9 cellular contexts compared by ENCODE assay signal in the genomic region with DNA sequence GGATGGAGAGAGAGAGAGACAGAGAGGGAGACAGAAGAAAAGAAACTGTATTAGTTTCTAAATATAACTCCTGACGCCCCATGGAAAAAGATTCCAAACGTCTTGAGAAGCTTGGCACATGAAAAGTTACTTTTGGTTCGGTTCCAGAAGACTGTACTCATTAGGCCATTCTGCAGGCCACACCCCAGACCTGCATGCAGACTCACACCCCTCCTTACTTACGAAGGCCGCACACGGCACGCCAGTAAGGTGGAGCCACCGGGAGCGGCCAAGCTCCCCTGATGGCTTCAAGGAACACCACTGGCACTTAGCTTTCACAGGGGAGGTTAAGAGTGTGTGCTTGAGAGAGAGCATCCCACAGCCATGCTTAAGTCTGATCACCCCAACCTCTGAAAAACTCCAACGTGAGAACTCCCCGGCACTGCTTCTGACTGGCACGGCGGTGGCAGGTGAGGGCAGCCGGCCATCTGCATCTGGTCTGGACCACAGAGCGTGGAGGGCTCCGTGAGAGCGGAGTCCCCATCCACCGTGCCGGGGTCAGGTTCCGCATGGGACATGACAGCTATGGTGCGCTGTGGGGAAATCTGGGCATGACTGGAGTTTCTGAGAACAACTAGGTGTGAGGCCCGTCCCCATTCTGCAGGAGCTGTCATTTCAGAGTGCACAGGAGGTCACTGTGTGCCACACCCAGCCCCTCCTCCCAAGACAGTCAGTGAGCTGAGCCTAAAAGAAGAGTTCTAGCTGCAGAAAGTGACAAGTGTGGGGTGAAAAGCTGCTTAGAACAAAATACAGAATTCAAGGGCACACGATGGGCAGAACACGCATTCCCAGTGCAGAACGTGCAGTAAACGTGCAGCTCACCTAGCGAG.
DNase-seq lines count a peak whose midpoint lies in the region; ATAC-seq and TF ChIP-seq lines count a peak whose summit lies in the region.
"Had no signal": no experiment of that assay in that cellular context is flagged by ENCODE, and none has a peak within 500 bp of the region (broad histone marks: within the 10 kb centered on the region; RNA-seq: fewer than 3 reads in every experiment).

No MANE protein-coding gene starts in this region.

- TF ChIP-seq CTCF in right atrium auricular region (IDR thresholded peaks at IDR 0.05) (no peak), GM10248 (IDR thresholded peaks at IDR 0.05; ENCODE audit: control extremely low read depth, extremely low read depth, low read depth, missing control alignments) (no peak)

- POLR2A ChIA-PET in activated naive CD8-positive, alpha-beta T cell treated with anti-CD3 and anti-CD28 coated beads, Interleukin-2, amount 10 ng/mL, durations not matched to agents 7 days and 5 days (lab: Charles Lee): interaction anchor here (0.9 kb wide), 1 partner anchor 10 kb away, joined by 3 read pairs; no protein-coding TSS in a partner anchor
- POLR2A ChIA-PET in GM10248 (lab: Yijun Ruan, JAX): no interaction called here

- peak overlapping the region; percentile 98 to 99 for H3K27ac ChIP-seq in right atrium auricular region
- H3K27ac ChIP-seq in skin epidermis: peak overlapping the region in 20 of 21 experiments; percentile 49 to 95 (median 84)

- H3K4me3 ChIP-seq in right atrium auricular region (no peak overlapping the region), skin epidermis (no peak overlapping the region)

- no peak overlapping the region for H3K4me3 Mint-ChIP-seq in activated naive CD8-positive, alpha-beta T cell treated with anti-CD3 and anti-CD28 coated beads, Interleukin-2, amount 10 ng/mL, durations not matched to agents 7 days and 5 days

- DNase-seq in GM04503 (ENCODE audit: low read depth): peak; percentile 82
- no peak for DNase-seq in activated naive CD8-positive, alpha-beta T cell treated with anti-CD3 and anti-CD28 coated beads, Interleukin-2, amount 10 ng/mL, durations not matched to agents 7 days and 5 days
- peak; percentile 84 for DNase-seq in right atrium auricular region (ENCODE audit: low spot score)
- DNase-seq in GM10248 (ENCODE audit: extremely low spot score): no peak
- DNase-seq in NCI-H510A treated with DMSO at 0.1 percent for 48 hours (lab: John Stamatoyannopoulos, UW): no peak
- DNase-seq: NCI-H1694 treated with DMSO at 0.1 percent for 48 hours had no signal

- H3K27ac Mint-ChIP-seq in activated naive CD8-positive, alpha-beta T cell treated with anti-CD3 and anti-CD28 coated beads, Interleukin-2, amount 10 ng/mL, durations not matched to agents 7 days and 5 days: peak overlapping the region; percentile 34

- H3K9me3 ChIP-seq in right atrium auricular region: no peaks in the 10 kb centered on the region

- CTCF ChIA-PET in GM10248 (lab: Yijun Ruan, JAX): interaction anchor here (0.9 to 2.9 kb wide), 7 partner anchors 9 to 145 kb away, joined by 3 to 14 read pairs (median 4); a partner anchor contains a TSS

- H3K4me1 ChIP-seq in right atrium auricular region: peaks cover 0 to 92% of the 10 kb centered on the region in 2 donors

- H3K27me3 ChIP-seq in right atrium auricular region: no peaks in the 10 kb centered on the region

- H3K4me1 Mint-ChIP-seq in activated naive CD8-positive, alpha-beta T cell treated with anti-CD3 and anti-CD28 coated beads, Interleukin-2, amount 10 ng/mL, durations not matched to agents 7 days and 5 days: peaks cover 38% of the 10 kb centered on the region

- peaks cover 79% of the 10 kb centered on the region for H3K36me3 ChIP-seq in right atrium auricular region

- no peaks in the 10 kb centered on the region for H3K27me3 Mint-ChIP-seq in activated naive CD8-positive, alpha-beta T cell treated with anti-CD3 and anti-CD28 coated beads, Interleukin-2, amount 10 ng/mL, durations not matched to agents 7 days and 5 days

- ATAC-seq in activated naive CD8-positive, alpha-beta T cell treated with anti-CD3 and anti-CD28 coated beads, Interleukin-2, amount 10 ng/mL, durations not matched to agents 7 days and 5 days (ENCODE audit: low read depth): no peak
- ATAC-seq in HG02588 (IDR thresholded peaks at IDR 0.05; ENCODE audit: unreplicated experiment) (no peak), HG02642 (IDR thresholded peaks at IDR 0.05; ENCODE audit: poor library complexity, unreplicated experiment) (no peak)

- peaks cover 50% of the 10 kb centered on the region for H3K36me3 Mint-ChIP-seq in activated naive CD8-positive, alpha-beta T cell treated with anti-CD3 and anti-CD28 coated beads, Interleukin-2, amount 10 ng/mL, durations not matched to agents 7 days and 5 days

- H3K9me3 Mint-ChIP-seq in activated naive CD8-positive, alpha-beta T cell treated with anti-CD3 and anti-CD28 coated beads, Interleukin-2, amount 10 ng/mL, durations not matched to agents 7 days and 5 days: no peaks in the 10 kb centered on the region

Comparison
In these comparisons a context has a peak if more than half of its experiments do, and no peak if none do; other contexts are left out.
1. DNase-seq: peak in GM04503 (single experiment) and right atrium auricular region (single experiment); none in activated naive CD8-positive, alpha-beta T cell treated with anti-CD3 and anti-CD28 coated beads, Interleukin-2, amount 10 ng/mL, durations not matched to agents 7 days and 5 days (single experiment), GM10248 (single experiment) and NCI-H510A treated with DMSO at 0.1 percent for 48 hours (single experiment).